ENCODE assay signal across 8 cellular contexts in genomic region chr3:188185717-188186236, GRCh38. TPM values are rescaled to one million over a fixed set of nuclear protein-coding genes. Genes with fewer than 3 reads are reported as not detected.
DNase-seq lines count a peak whose midpoint lies in the region; ATAC-seq and TF ChIP-seq lines count a peak whose summit lies in the region.

No MANE protein-coding gene starts in this region.

- BruUV-seq in OCI-LY7 (replicated peaks; lab: Mats Ljungman, UMichigan): no TSS peak

- no peaks in the 10 kb centered on the region for H3K36me3 ChIP-seq in HUES6 (ENCODE audit: control insufficient read depth, insufficient read depth, low read length)
- no peaks in the 10 kb centered on the region for H3K36me3 ChIP-seq in gastroesophageal sphincter
- H3K36me3 ChIP-seq in OCI-LY7 (ENCODE audit: insufficient read depth, low read length): no peaks in the 10 kb centered on the region; the same call in 1 of the 2 replicates

- no peak overlapping the region for H3K4me3 ChIP-seq in HUES6 (ENCODE audit: low read depth, low read length)
- H3K4me3 ChIP-seq in gastroesophageal sphincter: no peak overlapping the region
- no peak overlapping the region for H3K4me3 ChIP-seq in retinal pigment epithelial cell (ENCODE audit: low read length)
- no peak overlapping the region for H3K4me3 ChIP-seq in OCI-LY7 (ENCODE audit: low read depth, low read length, poor library complexity, severe bottlenecking)

- CTCF ChIA-PET in OCI-LY7 (lab: Charles Lee; ENCODE audit: unreplicated experiment): no interaction called here

- H3K9me3 ChIP-seq in HUES6 (ENCODE audit: control insufficient read depth, insufficient read depth, low read depth, low read length) (no peaks in the 10 kb centered on the region), gastroesophageal sphincter (no peaks in the 10 kb centered on the region), OCI-LY7 (ENCODE audit: low read length) (no peaks in the 10 kb centered on the region)

- no peak for TF ChIP-seq POLR2A in gastroesophageal sphincter (IDR thresholded peaks at IDR 0.05)

- DNase-seq in RPMI7951 (ENCODE audit: low read depth) (peak; percentile 64), retinal pigment epithelial cell (ENCODE audit: low read depth) (peak; percentile 30), OCI-LY7 (ENCODE audit: low spot score) (no peak)
- DNase-seq in effector CD8-positive, alpha-beta T cell (lab: John Stamatoyannopoulos, UW): no peak

- H3K27me3 ChIP-seq in HUES6 (ENCODE audit: control insufficient read depth, insufficient read depth, low read length) (no peaks in the 10 kb centered on the region), gastroesophageal sphincter (no peaks in the 10 kb centered on the region)

- H3K4me2 ChIP-seq in OCI-LY7 (ENCODE audit: low read length): no peak overlapping the region

- TF ChIP-seq EP300 in gastroesophageal sphincter (IDR thresholded peaks at IDR 0.05): no peak

- H3K9me2 ChIP-seq in OCI-LY7 (ENCODE audit: insufficient read depth, low read length): no peaks in the 10 kb centered on the region

- no peak overlapping the region for H3K9ac ChIP-seq in HUES6 (ENCODE audit: low read length)

- peaks cover 26% of the 10 kb centered on the region for H3K4me1 ChIP-seq in HUES6 (ENCODE audit: control insufficient read depth, insufficient read depth, low read length)
- H3K4me1 ChIP-seq in gastroesophageal sphincter: peaks cover 6 to 100% (median 14%) of the 10 kb centered on the region in 3 donors
- peaks cover 20% of the 10 kb centered on the region for H3K4me1 ChIP-seq in OCI-LY7 (ENCODE audit: insufficient read depth, low read length, poor library complexity, severe bottlenecking)

- 37 to 40% methylated on average over 1 to 6 of the region's 7 CpGs for WGBS in gastroesophageal sphincter (ENCODE audit: low coverage in 1 of 2), 2 donors

- POLR2A ChIA-PET in OCI-LY7 (lab: Charles Lee): interaction anchor here (0.6 to 1.7 kb wide), 6 partner anchors 8 to 395 kb away, joined by 3 to 6 read pairs (median 4); partner anchors contain the start of gene LPP

- H4K20me1 ChIP-seq in OCI-LY7 (ENCODE audit: insufficient read depth, low read length): no peaks in the 10 kb centered on the region

- H3K27ac ChIP-seq in HUES6 (ENCODE audit: low read depth, low read length) (peak overlapping the region; percentile 60; the same call in 1 of the 2 replicates), gastroesophageal sphincter (peak overlapping the region; percentile 84 to 97 (median 86)), OCI-LY7 (ENCODE audit: low read depth, low read length, poor library complexity, severe bottlenecking) (no peak overlapping the region)

- TF ChIP-seq CTCF in gastroesophageal sphincter (IDR thresholded peaks at IDR 0.05) (no peak), retinal pigment epithelial cell (conservative IDR thresholded peaks at IDR 0.05; ENCODE audit: low read depth, low read length) (no peak), OCI-LY7 (conservative IDR thresholded peaks at IDR 0.05; ENCODE audit: low read length) (no peak)

- H2AFZ ChIP-seq in OCI-LY7 (ENCODE audit: low read length): no peak overlapping the region

- ATAC-seq in gastroesophageal sphincter (peak; percentile 61), GM18858 (IDR thresholded peaks at IDR 0.05; ENCODE audit: unreplicated experiment) (no peak), HG03565 (IDR thresholded peaks at IDR 0.05; ENCODE audit: unreplicated experiment) (no peak)

- intact Hi-C loops in OCI-LY7 (cut with micrococcal nuclease; ENCODE audit: unreplicated experiment): no loop called here

- no peaks in the 10 kb centered on the region; the same call in 1 of the 2 replicates for H3K79me2 ChIP-seq in OCI-LY7 (ENCODE audit: insufficient read depth, low read depth, low read length)

RNA-seq across cellular contexts. Expression of gene LPP, which starts 31.8 kb away (rescaled TPM):
- total RNA-seq in RPMI7951 (2014; rRNA removed; shearing (Covaris generic)): 21.3 and 30.2 TPM in 2 replicates
- total RNA-seq in gastroesophageal sphincter: 1,000 to 10,000 TPM; 1,243 to 2,297 (median 2,164) TPM
- total RNA-seq in OCI-LY7 (2014; rRNA removed; shearing (Covaris generic)): 7.4 and 10.9 TPM in 2 replicates
- 102 and 119 TPM in 2 replicates for total RNA-seq in OCI-LY7 (2022)

Comparison
In these comparisons a context has a peak if more than half of its experiments do, and no peak if none do; other contexts are left out.
1. DNase-seq: peak in RPMI7951 (single experiment) and retinal pigment epithelial cell (single experiment); none in effector CD8-positive, alpha-beta T cell (single experiment) and OCI-LY7 (single experiment).
2. RNA of gene LPP, which starts 31.8 kb away (total RNA-seq): 1,243 to 2,297 TPM in gastroesophageal sphincter; 7.4 to 119 TPM in OCI-LY7 and 21.3 to 30.2 TPM in RPMI7951; every median in the first group is over 10 times any median in the second.